In genomic region chr2:235050992-235051351, GRCh38 we compare ENCODE assay signal across 9 cellular contexts.
DNase-seq lines count a peak whose midpoint lies in the region; ATAC-seq, FAIRE-seq and TF ChIP-seq lines count a peak whose summit lies in the region.
"Had no signal": no experiment of that assay in that cellular context is flagged by ENCODE, and none has a peak within 500 bp of the region (broad histone marks: within the 10 kb centered on the region; RNA-seq: fewer than 3 reads in every experiment).

No MANE protein-coding gene starts in this region.

- peak overlapping the region in 1 of 10 donors; percentile 26 for H3K4me3 ChIP-seq in heart right ventricle
- H3K4me3 ChIP-seq in prostate gland, result no peak overlapping the region
- no peak overlapping the region for H3K4me3 ChIP-seq in CD4-positive, alpha-beta memory T cell (ENCODE audit: low read length in 2 of 2)
- H3K4me3 ChIP-seq: skin epidermis had no signal

- POLR2A ChIA-PET in CD4-positive, alpha-beta memory T cell (lab: Charles Lee; ENCODE audit: partially characterized antibody), result no interaction called here

- TF ChIP-seq POLR2A in prostate gland (IDR thresholded peaks at IDR 0.05) (no peak), GM12891 (IDR thresholded peaks at IDR 0.05; ENCODE audit: low read depth, low read length) (no peak)

- H3K27ac ChIP-seq in heart right ventricle, result peak overlapping the region; percentile 44 to 88 (median 71)
- H3K27ac ChIP-seq in prostate gland, result peak overlapping the region; percentile 77 to 81
- H3K27ac ChIP-seq in CD4-positive, alpha-beta memory T cell (ENCODE audit: low read depth, low read length), result no peak overlapping the region

- CTCF ChIA-PET in CD4-positive, alpha-beta memory T cell (lab: Charles Lee; ENCODE audit: partially characterized antibody), result no interaction called here

- no peak overlapping the region for H3K4me3 Mint-ChIP-seq in CD4-positive, alpha-beta memory T cell

- H3K36me3 Mint-ChIP-seq in CD4-positive, alpha-beta memory T cell, result no peaks in the 10 kb centered on the region

- H3K9me3 ChIP-seq in heart right ventricle (no peaks in the 10 kb centered on the region), prostate gland (no peaks in the 10 kb centered on the region)
- H3K9me3 ChIP-seq in CD4-positive, alpha-beta memory T cell (ENCODE audit: control insufficient read depth in 1 of 2, low read length in 2 of 2), result no peaks in the 10 kb centered on the region

- H3K36me3 ChIP-seq in heart right ventricle, result peaks cover 0 to 51% (median 9%) of the 10 kb centered on the region in 9 donors
- peaks cover 0 to 6% of the 10 kb centered on the region in 2 donors for H3K36me3 ChIP-seq in prostate gland
- no peaks in the 10 kb centered on the region for H3K36me3 ChIP-seq in CD4-positive, alpha-beta memory T cell (ENCODE audit: insufficient read depth, low read length)

- intact Hi-C loops in heart right ventricle (cut with DNase I) (loop anchor here in 4 of 10 donors (5.0 to 10.0 kb wide), 5 partner anchors 66 to 169 kb away; partner anchors contain the start of gene SH3BP4 (in 3 of the 4)), prostate gland (cut with DNase I) (no loop called here)
- intact Hi-C loops in CD4-positive, alpha-beta memory T cell (cut with micrococcal nuclease), result no loop called here

- H3K27me3 ChIP-seq in heart right ventricle, result no peaks in the 10 kb centered on the region
- no peaks in the 10 kb centered on the region for H3K27me3 ChIP-seq in prostate gland (replicated peaks; ENCODE audit: insufficient read depth)
- H3K27me3 ChIP-seq in CD4-positive, alpha-beta memory T cell (ENCODE audit: insufficient read depth, low read length), result no peaks in the 10 kb centered on the region

- ATAC-seq in heart right ventricle, result peak; percentile 87 to 96 (median 92)
- ATAC-seq in GM21825 (IDR thresholded peaks at IDR 0.05; ENCODE audit: unreplicated experiment), result no peak

- H3K4me1 ChIP-seq in heart right ventricle (peaks cover 13 to 50% (median 43%) of the 10 kb centered on the region in 9 donors), prostate gland (replicated peaks) (peaks cover 31% of the 10 kb centered on the region)
- H3K4me1 ChIP-seq in CD4-positive, alpha-beta memory T cell (ENCODE audit: insufficient read depth, low read length), result peaks cover under 1% of the 10 kb centered on the region

- peaks cover 2 to 15% of the 10 kb centered on the region in 2 donors for H3K27me3 Mint-ChIP-seq in CD4-positive, alpha-beta memory T cell

- no peak for FAIRE-seq in GM12891 (lab: Jason Lieb, UNC)

- peaks cover 0 to 1% (median 0%) of the 10 kb centered on the region in 8 donors for H3K9me3 Mint-ChIP-seq in CD4-positive, alpha-beta memory T cell

- TF ChIP-seq CTCF in heart right ventricle (IDR thresholded peaks at IDR 0.05), result peak in 5 of 9 donors; percentile 10 to 47 (median 37)
- no peak for TF ChIP-seq CTCF in prostate gland (IDR thresholded peaks at IDR 0.05)

- H3K4me1 Mint-ChIP-seq in CD4-positive, alpha-beta memory T cell, result peaks cover 2 to 4% (median 3%) of the 10 kb centered on the region in 4 donors

- DNase-seq in DMS53 treated with DMSO at 0.1 percent for 48 hours (lab: John Stamatoyannopoulos, UW; ENCODE audit: unreplicated experiment), result peak; percentile 97
- DNase-seq in NCI-H1694 (lab: John Stamatoyannopoulos, UW), result peak; percentile 97
- DNase-seq in amniotic stem cell (lab: John Stamatoyannopoulos, UW), result peak; percentile 76
- DNase-seq in heart right ventricle, result peak; percentile 91 to 94
- DNase-seq in prostate gland (ENCODE audit: low spot score), result peak; percentile 90
- DNase-seq in CD4-positive, alpha-beta memory T cell, result no peak
- no peak for DNase-seq in GM12891 (ENCODE audit: insufficient read length, low spot score)

- 4 to 5% methylated on average over 6 of the region's 6 CpGs for WGBS in heart right ventricle, 2 donors
- 14% methylated on average over 6 of the region's 6 CpGs for WGBS in prostate gland

- no peak overlapping the region for H3K27ac Mint-ChIP-seq in CD4-positive, alpha-beta memory T cell

TF ChIP-seq in GM12891, 5 proteins besides CTCF, POLR2A, EP300 and RAD21:
- TF ChIP-seq SPI1 (IDR thresholded peaks at IDR 0.05; ENCODE audit: low read depth, low read length) (no peak), PAX5 (IDR thresholded peaks at IDR 0.05; ENCODE audit: insufficient read depth, low read length, severe bottlenecking) (no peak), POLR2AphosphoS5 (IDR thresholded peaks at IDR 0.05; ENCODE audit: low read depth, low read length) (no peak), TAF1 (IDR thresholded peaks at IDR 0.05; ENCODE audit: low read depth, low read length) (no peak), POU2F2 (IDR thresholded peaks at IDR 0.05; ENCODE audit: low read depth, low read length) (no peak)

Comparison
In these comparisons a context has a peak if more than half of its experiments do, and no peak if none do; other contexts are left out.
1. DNase-seq: peak in DMS53 treated with DMSO at 0.1 percent for 48 hours (single experiment), NCI-H1694 (single experiment), amniotic stem cell (single experiment), heart right ventricle (2 of 2) and prostate gland (single experiment); none in CD4-positive, alpha-beta memory T cell (0 of 5) and GM12891 (single experiment).
2. CTCF ChIP-seq: peak in heart right ventricle (5 of 9); none in prostate gland (0 of 4).